Comparison of ENCODE assay signal across 8 cellular contexts in the genomic region with DNA sequence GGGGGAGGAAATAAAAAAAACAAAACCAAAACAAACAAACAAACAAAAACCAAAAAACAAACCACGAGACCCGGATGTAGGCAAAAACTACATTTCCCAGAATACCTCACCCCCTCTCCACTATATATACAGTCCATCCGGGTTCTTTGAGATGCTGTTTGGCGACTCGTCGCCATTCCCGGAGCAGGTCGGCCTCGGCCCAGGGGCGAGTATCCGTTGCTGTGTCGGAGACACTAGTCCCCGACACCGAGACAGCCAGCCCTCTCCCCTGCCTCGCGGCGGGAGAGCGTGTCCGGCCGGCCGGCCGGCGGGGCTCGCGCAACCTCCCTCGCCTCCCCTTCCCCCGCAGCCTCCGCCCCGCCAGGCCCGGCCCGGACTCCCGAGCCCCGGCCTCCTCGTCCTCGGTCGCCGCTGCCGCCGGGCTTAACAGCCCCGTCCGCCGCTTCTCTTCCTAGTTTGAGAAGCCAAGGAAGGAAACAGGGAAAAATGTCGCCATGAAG. TPM values are rescaled to one million over a fixed set of nuclear protein-coding genes. Genes with fewer than 3 reads are reported as not detected.
DNase-seq lines count a peak whose midpoint lies in the region; ATAC-seq and TF ChIP-seq lines count a peak whose summit lies in the region.

Gene RNF10 (plus strand): TSS at position 154 of the 500 bp plus-strand sequence. CDS start 456 bp downstream, outside the sequence.

- H3K9me3 Mint-ChIP-seq in activated T-helper 2 cell treated with anti-CD3 and anti-CD28 coated beads, Interferon-gamma antibody, Interleukin-2, Interleukin-4, amounts not matched to agents 10 μg/mL and 5 μg/mL and 100 μg/mL, durations not matched to agents 14 hours and 24 hours and 36 hours: no peaks in the 10 kb centered on the region
- H3K9me3 Mint-ChIP-seq in naive B cell: no peaks in the 10 kb centered on the region
- no peaks in the 10 kb centered on the region for H3K9me3 Mint-ChIP-seq in stimulated activated naive B cell treated with anti-CD40 and anti-IgM and Interleukin-4, amounts not matched to agents 10 μg/mL and 1 μg/mL and 100 μg/mL, for 72 hours

- peak; percentile 61 for ATAC-seq in GM21723 (IDR thresholded peaks at IDR 0.05; ENCODE audit: unreplicated experiment)
- peak; percentile 80 to 84 for ATAC-seq in naive B cell (ENCODE audit: low read depth in 2 of 2)
- ATAC-seq in stimulated activated naive B cell treated with anti-CD40 and anti-IgM and Interleukin-4, amounts not matched to agents 10 μg/mL and 1 μg/mL and 100 μg/mL, for 72 hours (replicated peaks): peak; percentile 85 to 87

- H3K4me1 Mint-ChIP-seq in activated T-helper 2 cell treated with anti-CD3 and anti-CD28 coated beads, Interferon-gamma antibody, Interleukin-2, Interleukin-4, amounts not matched to agents 10 μg/mL and 5 μg/mL and 100 μg/mL, durations not matched to agents 14 hours and 24 hours and 36 hours (ENCODE audit: low read depth): peaks cover 44% of the 10 kb centered on the region
- peaks cover 34 to 58% (median 58%) of the 10 kb centered on the region in 3 donors for H3K4me1 Mint-ChIP-seq in naive B cell
- peaks cover 21 to 38% of the 10 kb centered on the region in 2 donors for H3K4me1 Mint-ChIP-seq in stimulated activated naive B cell treated with anti-CD40 and anti-IgM and Interleukin-4, amounts not matched to agents 10 μg/mL and 1 μg/mL and 100 μg/mL, for 72 hours

- peak within 1 kb of the TSS; percentile 95 for H3K4me3 ChIP-seq in fibroblast of mammary gland (ENCODE audit: control insufficient read depth, low read depth, low read length)

- intact Hi-C loops in activated T-helper 2 cell treated with anti-CD3 and anti-CD28 coated beads, Interferon-gamma antibody, Interleukin-2, Interleukin-4, amounts not matched to agents 10 μg/mL and 5 μg/mL and 100 μg/mL, durations not matched to agents 14 hours and 24 hours and 36 hours (cut with micrococcal nuclease): loop anchor here (2.0 kb wide), 2 partner anchors 37 to 95 kb away; partner anchors contain the start of genes COX6A1 and DYNLL1

- H3K27ac ChIP-seq in RWPE1: peak within 1 kb of the TSS; percentile 86

- H3K4me3 Mint-ChIP-seq in activated T-helper 2 cell treated with anti-CD3 and anti-CD28 coated beads, Interferon-gamma antibody, Interleukin-2, Interleukin-4, amounts not matched to agents 10 μg/mL and 5 μg/mL and 100 μg/mL, durations not matched to agents 14 hours and 24 hours and 36 hours (ENCODE audit: low read depth): peak within 1 kb of the TSS; percentile 92
- H3K4me3 Mint-ChIP-seq in naive B cell: peak within 1 kb of the TSS; percentile 92 to 100 (median 98)
- H3K4me3 Mint-ChIP-seq in stimulated activated naive B cell treated with anti-CD40 and anti-IgM and Interleukin-4, amounts not matched to agents 10 μg/mL and 1 μg/mL and 100 μg/mL, for 72 hours: peak within 1 kb of the TSS; percentile 97 to 99

- H3K27ac Mint-ChIP-seq in activated T-helper 2 cell treated with anti-CD3 and anti-CD28 coated beads, Interferon-gamma antibody, Interleukin-2, Interleukin-4, amounts not matched to agents 10 μg/mL and 5 μg/mL and 100 μg/mL, durations not matched to agents 14 hours and 24 hours and 36 hours: peak within 1 kb of the TSS; percentile 90
- H3K27ac Mint-ChIP-seq in naive B cell: peak within 1 kb of the TSS; percentile 86 to 100 (median 97)
- H3K27ac Mint-ChIP-seq in stimulated activated naive B cell treated with anti-CD40 and anti-IgM and Interleukin-4, amounts not matched to agents 10 μg/mL and 1 μg/mL and 100 μg/mL, for 72 hours: peak within 1 kb of the TSS; percentile 100

- peaks cover 42% of the 10 kb centered on the region for H3K36me3 Mint-ChIP-seq in activated T-helper 2 cell treated with anti-CD3 and anti-CD28 coated beads, Interferon-gamma antibody, Interleukin-2, Interleukin-4, amounts not matched to agents 10 μg/mL and 5 μg/mL and 100 μg/mL, durations not matched to agents 14 hours and 24 hours and 36 hours (ENCODE audit: low read depth)
- no peaks in the 10 kb centered on the region for H3K36me3 Mint-ChIP-seq in naive B cell
- H3K36me3 Mint-ChIP-seq in stimulated activated naive B cell treated with anti-CD40 and anti-IgM and Interleukin-4, amounts not matched to agents 10 μg/mL and 1 μg/mL and 100 μg/mL, for 72 hours: peaks cover 9 to 12% of the 10 kb centered on the region in 2 donors

- H3K27me3 Mint-ChIP-seq in activated T-helper 2 cell treated with anti-CD3 and anti-CD28 coated beads, Interferon-gamma antibody, Interleukin-2, Interleukin-4, amounts not matched to agents 10 μg/mL and 5 μg/mL and 100 μg/mL, durations not matched to agents 14 hours and 24 hours and 36 hours (ENCODE audit: low read depth): no peaks in the 10 kb centered on the region
- no peaks in the 10 kb centered on the region for H3K27me3 Mint-ChIP-seq in naive B cell
- H3K27me3 Mint-ChIP-seq in stimulated activated naive B cell treated with anti-CD40 and anti-IgM and Interleukin-4, amounts not matched to agents 10 μg/mL and 1 μg/mL and 100 μg/mL, for 72 hours: no peaks in the 10 kb centered on the region

- POLR2A ChIA-PET in RWPE1 (lab: Yijun Ruan, JAX; ENCODE audit: low non-redundant PET): no interaction called here

- TF ChIP-seq CTCF in RWPE1 (conservative IDR thresholded peaks at IDR 0.05; ENCODE audit: low read depth) (no peak), fibroblast of mammary gland (conservative IDR thresholded peaks at IDR 0.05; ENCODE audit: control insufficient read depth, insufficient read depth, low read depth, low read length) (no peak)

- DNase-seq in DMS153 treated with DMSO at 0.1 percent for 48 hours (lab: John Stamatoyannopoulos, UW; ENCODE audit: unreplicated experiment) (peak; percentile 62), LHCN-M2 (ENCODE audit: low read depth) (peak; percentile 90), RWPE1 (ENCODE audit: low spot score) (peak; percentile 94), fibroblast of mammary gland (ENCODE audit: low read depth) (peak; percentile 89), naive B cell (peak; percentile 82)
- DNase-seq in activated T-helper 2 cell treated with anti-CD3 and anti-CD28 coated beads, Interferon-gamma antibody, Interleukin-2, Interleukin-4, amounts not matched to agents 10 μg/mL and 5 μg/mL and 100 μg/mL, durations not matched to agents 14 hours and 24 hours and 36 hours (ENCODE audit: low spot score): peak; percentile 73
- peak; percentile 63 for DNase-seq in stimulated activated naive B cell treated with anti-CD40 and anti-IgM and Interleukin-4, amounts not matched to agents 10 μg/mL and 1 μg/mL and 100 μg/mL, for 72 hours

- CTCF ChIA-PET in RWPE1 (lab: Yijun Ruan, JAX): no interaction called here

RNA-seq across cellular contexts. Expression of gene RNF10, which starts in this region (rescaled TPM):
- total RNA-seq in LHCN-M2 (2014; rRNA removed): 68.5 and 77.4 TPM in 2 replicates
- polyA plus RNA-seq in LHCN-M2 (2012): 138 TPM
- total RNA-seq in activated T-helper 2 cell treated with anti-CD3 and anti-CD28 coated beads, Interferon-gamma antibody, Interleukin-2, Interleukin-4, amounts not matched to agents 10 μg/mL and 5 μg/mL and 100 μg/mL, durations not matched to agents 14 hours and 24 hours and 36 hours: 177 and 200 TPM in 2 replicates
- polyA plus RNA-seq in naive B cell (ENCODE audit: low read depth in 6 of 6): 100 to 1,000 TPM in 2 of 6 donors, 10 to 100 TPM in 4; 77.2 to 133 (median 94.7) TPM

Comparison
In these comparisons a context has a peak if more than half of its experiments do, and no peak if none do; other contexts are left out.
1. Peak in every context shown above with its lines: DNase-seq, ATAC-seq, H3K4me3 ChIP-seq and H3K27ac ChIP-seq.